Comparison of ENCODE assay signal across 13 cellular contexts in genomic region chr2:47298739-47299138, GRCh38.
DNase-seq lines count a peak whose midpoint lies in the region; ATAC-seq and TF ChIP-seq lines count a peak whose summit lies in the region.
"Had no signal": no experiment of that assay in that cellular context is flagged by ENCODE, and none has a peak within 500 bp of the region (broad histone marks: within the 10 kb centered on the region; RNA-seq: fewer than 3 reads in every experiment).

No MANE protein-coding gene starts in this region.

- H3K9me3 Mint-ChIP-seq in Caco-2 (ENCODE audit: unreplicated experiment) (no peaks in the 10 kb centered on the region), natural killer cell (no peaks in the 10 kb centered on the region)
- H3K9me3 Mint-ChIP-seq: CD4-positive, CD25-positive, alpha-beta regulatory T cell; H9 had no signal

- peaks cover 49% of the 10 kb centered on the region for H3K4me1 Mint-ChIP-seq in Caco-2 (ENCODE audit: low read depth, unreplicated experiment)
- peaks cover 13 to 16% of the 10 kb centered on the region in 2 donors for H3K4me1 Mint-ChIP-seq in natural killer cell

- POLR2A ChIA-PET in Caco-2 (lab: Charles Lee): interaction anchor here (0.6 kb wide), 1 partner anchor 76 kb away, joined by 3 read pairs; no protein-coding TSS in a partner anchor

- peak overlapping the region; percentile 69 for H2AK5ac ChIP-seq in mesenchymal stem cell (ENCODE audit: low read length, severe bottlenecking)

- no peak overlapping the region for H4K8ac ChIP-seq in mesenchymal stem cell (ENCODE audit: low read length)

- no peak overlapping the region for H3K4ac ChIP-seq in mesenchymal stem cell (ENCODE audit: low read depth in 1 of 2, low read length in 2 of 2)

- no peak overlapping the region for H2BK15ac ChIP-seq in mesenchymal stem cell (ENCODE audit: low read depth, poor library complexity, severe bottlenecking)

- no peak overlapping the region for H3K4me3 Mint-ChIP-seq in Caco-2 (ENCODE audit: unreplicated experiment)
- H3K4me3 Mint-ChIP-seq in natural killer cell: no peak overlapping the region
- H3K4me3 Mint-ChIP-seq: CD4-positive, CD25-positive, alpha-beta regulatory T cell; H9 had no signal

- ATAC-seq in natural killer cell: no peak

- H3K18ac ChIP-seq in mesenchymal stem cell (ENCODE audit: low read depth in 1 of 2, low read length in 2 of 2): peak overlapping the region; percentile 18 to 33

- peak overlapping the region; percentile 61 for H2BK120ac ChIP-seq in mesenchymal stem cell (ENCODE audit: low read depth, low read length)

- TF ChIP-seq CTCF in Caco-2 (IDR thresholded peaks at IDR 0.05; ENCODE audit: insufficient read depth in 1 of 2, low read depth in 1 of 2, low read length in 1 of 2, severe bottlenecking in 1 of 2, unreplicated experiment in 1 of 2) (no peak), natural killer cell (IDR thresholded peaks at IDR 0.05) (no peak)

- no peak overlapping the region for H3K23ac ChIP-seq in mesenchymal stem cell (ENCODE audit: low read length in 2 of 2)

- H3K36me3 Mint-ChIP-seq in Caco-2 (ENCODE audit: insufficient read depth, unreplicated experiment) (no peaks in the 10 kb centered on the region), natural killer cell (no peaks in the 10 kb centered on the region)
- H3K36me3 Mint-ChIP-seq: CD4-positive, CD25-positive, alpha-beta regulatory T cell had no signal

- no peak overlapping the region for H3K14ac ChIP-seq in mesenchymal stem cell (ENCODE audit: low read length in 2 of 2)

- H3K27ac Mint-ChIP-seq in Caco-2 (ENCODE audit: unreplicated experiment) (peak overlapping the region; percentile 52), natural killer cell (no peak overlapping the region)
- H3K27ac Mint-ChIP-seq: CD4-positive, CD25-positive, alpha-beta regulatory T cell; H9 had no signal

- H3K27me3 ChIP-seq in Caco-2 (replicated peaks; ENCODE audit: control insufficient read depth, insufficient read depth, low read length): no peaks in the 10 kb centered on the region
- H3K27me3 ChIP-seq in mesenchymal stem cell (ENCODE audit: control insufficient read depth in 1 of 2, insufficient read depth in 1 of 2, low read length in 2 of 2): peaks cover 0 to 7% of the 10 kb centered on the region in 2 experiments
- no peaks in the 10 kb centered on the region for H3K27me3 ChIP-seq in subcutaneous abdominal adipose tissue (ENCODE audit: control insufficient read depth in 5 of 5, insufficient read depth in 4 of 5, low read length in 5 of 5)

- no peak overlapping the region for H3K4me3 ChIP-seq in Caco-2 (ENCODE audit: low read depth, low read length)
- H3K4me3 ChIP-seq in mesenchymal stem cell (ENCODE audit: insufficient read depth in 1 of 2, low read depth in 1 of 2, low read length in 2 of 2): no peak overlapping the region
- H3K4me3 ChIP-seq in subcutaneous abdominal adipose tissue (ENCODE audit: low read depth in 1 of 5, low read length in 5 of 5): no peak overlapping the region

- intact Hi-C loops in Caco-2 (cut with micrococcal nuclease; ENCODE audit: unreplicated experiment): no loop called here
- intact Hi-C loops in natural killer cell (cut with micrococcal nuclease): no loop called here

- H2AFZ ChIP-seq in mesenchymal stem cell (ENCODE audit: low read depth, low read length): no peak overlapping the region

- no peaks in the 10 kb centered on the region for H3K36me3 ChIP-seq in Caco-2 (ENCODE audit: control insufficient read depth, insufficient read depth, low read length)
- no peaks in the 10 kb centered on the region for H3K36me3 ChIP-seq in mesenchymal stem cell (ENCODE audit: control insufficient read depth in 1 of 2, insufficient read depth in 2 of 2, low read depth in 1 of 2, low read length in 2 of 2)
- no peaks in the 10 kb centered on the region for H3K36me3 ChIP-seq in subcutaneous abdominal adipose tissue (ENCODE audit: control insufficient read depth in 5 of 5, insufficient read depth in 5 of 5, low read length in 5 of 5)

- DNase-seq in Caco-2 (no peak), OCI-M1 (lab: John Stamatoyannopoulos, UW) (peak; percentile 50), mesenchymal stem cell (no peak), GDM1 (lab: John Stamatoyannopoulos, UW) (no peak), natural killer cell (no peak), NCI-H526 (lab: John Stamatoyannopoulos, UW) (no peak)
- DNase-seq: Calu3, DMS79, GOT3, H9 had no signal

- 55% methylated on average over 2 of the region's 2 CpGs for WGBS in mesenchymal stem cell

- no peak overlapping the region for H3K4me2 ChIP-seq in mesenchymal stem cell (ENCODE audit: low read length, poor library complexity, severe bottlenecking)

- no peaks in the 10 kb centered on the region for H3K27me3 Mint-ChIP-seq in Caco-2 (ENCODE audit: insufficient read depth, unreplicated experiment)
- H3K27me3 Mint-ChIP-seq in natural killer cell (ENCODE audit: low read depth in 2 of 2): peaks cover 0 to 7% of the 10 kb centered on the region in 2 donors

- peak overlapping the region; percentile 41 for H3K9ac ChIP-seq in mesenchymal stem cell (ENCODE audit: low read length)
- no peak overlapping the region for H3K9ac ChIP-seq in subcutaneous abdominal adipose tissue (ENCODE audit: low read length in 5 of 5)

- H3K9me3 ChIP-seq in Caco-2 (no peaks in the 10 kb centered on the region), mesenchymal stem cell (ENCODE audit: control insufficient read depth, low read length) (no peaks in the 10 kb centered on the region), subcutaneous abdominal adipose tissue (ENCODE audit: control insufficient read depth in 5 of 5, low read length in 5 of 5) (no peaks in the 10 kb centered on the region)

- CTCF ChIA-PET in Caco-2 (lab: Charles Lee): no interaction called here

- peaks cover 72% of the 10 kb centered on the region for H3K4me1 ChIP-seq in Caco-2
- peaks cover 8% of the 10 kb centered on the region for H3K4me1 ChIP-seq in mesenchymal stem cell (ENCODE audit: control insufficient read depth, insufficient read depth, low read depth, low read length)
- peaks cover 0 to 58% (median 52%) of the 10 kb centered on the region in 5 donors for H3K4me1 ChIP-seq in subcutaneous abdominal adipose tissue (ENCODE audit: control insufficient read depth in 5 of 5, insufficient read depth in 5 of 5, low read length in 5 of 5)

- H3K79me1 ChIP-seq in mesenchymal stem cell (replicated peaks; ENCODE audit: low read length, poor library complexity, severe bottlenecking): no peaks in the 10 kb centered on the region

- H2BK12ac ChIP-seq in mesenchymal stem cell (ENCODE audit: low read length in 2 of 2): no peak overlapping the region

- H3K27ac ChIP-seq in mesenchymal stem cell (ENCODE audit: low read length, poor library complexity, severe bottlenecking): no peak overlapping the region
- H3K27ac ChIP-seq in subcutaneous abdominal adipose tissue (ENCODE audit: low read depth, low read length): peak overlapping the region; percentile 22
- H3K27ac ChIP-seq: HL-60 had no signal

- no TSS peak for BruUV-seq in Caco-2 (replicated peaks; lab: Mats Ljungman, UMichigan)

- no peak overlapping the region for H2BK5ac ChIP-seq in mesenchymal stem cell (ENCODE audit: low read depth, low read length, poor library complexity, severe bottlenecking)

- no peak overlapping the region for H4K91ac ChIP-seq in mesenchymal stem cell (ENCODE audit: low read length)
